ENCODE assay signal across 9 cellular contexts in the genomic region with DNA sequence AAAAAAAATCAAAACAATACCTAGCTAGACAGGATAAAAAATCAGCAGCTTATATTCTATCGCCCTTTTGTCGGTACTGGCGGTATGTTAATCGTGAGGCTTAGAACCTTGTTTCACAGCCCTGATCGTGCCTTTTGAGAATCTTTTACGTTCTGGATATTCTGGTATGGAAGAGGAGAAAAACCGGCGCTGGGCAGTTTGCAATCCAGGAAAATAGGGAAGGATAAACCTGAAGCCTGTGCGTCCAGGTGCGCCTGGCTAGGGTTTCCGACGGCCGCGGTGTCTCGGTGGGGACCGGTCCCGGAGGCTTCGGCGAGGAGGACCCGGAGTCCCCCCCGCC. TPM values are rescaled to one million over a fixed set of nuclear protein-coding genes. Genes with fewer than 3 reads are reported as not detected.
DNase-seq lines count a peak whose midpoint lies in the region; ATAC-seq lines count a peak whose summit lies in the region.
"Had no signal": no experiment of that assay in that cellular context is flagged by ENCODE, and none has a peak within 500 bp of the region (broad histone marks: within the 10 kb centered on the region; RNA-seq: fewer than 3 reads in every experiment).

No MANE protein-coding gene starts in this region.

- H3K27me3 Mint-ChIP-seq in activated T-helper 17 cell treated with anti-CD3 and anti-CD28 coated beads, Interleukin-2, amount 50 U/mL, for 72 hours, result peaks cover 46% of the 10 kb centered on the region
- H3K27me3 Mint-ChIP-seq in stimulated activated memory B cell treated with anti-CD40 and anti-IgM and Interleukin-4, amounts not matched to agents 10 μg/mL and 1 μg/mL and 100 μg/mL, for 72 hours, result peaks cover 86% of the 10 kb centered on the region

- DNase-seq in NCI-H748 (lab: John Stamatoyannopoulos, UW; ENCODE audit: unreplicated experiment) (peak; percentile 64), NCI-H748 treated with DMSO at 0.1 percent for 48 hours (lab: John Stamatoyannopoulos, UW) (no peak), GF-D8 (lab: John Stamatoyannopoulos, UW) (no peak), left colon (no peak), NCI-H2196 treated with DMSO at 0.1 percent for 48 hours (lab: John Stamatoyannopoulos, UW; ENCODE audit: unreplicated experiment) (no peak)

- no peaks in the 10 kb centered on the region for H3K36me3 Mint-ChIP-seq in activated T-helper 17 cell treated with anti-CD3 and anti-CD28 coated beads, Interleukin-2, amount 50 U/mL, for 72 hours (ENCODE audit: low read depth)
- no peaks in the 10 kb centered on the region for H3K36me3 Mint-ChIP-seq in stimulated activated memory B cell treated with anti-CD40 and anti-IgM and Interleukin-4, amounts not matched to agents 10 μg/mL and 1 μg/mL and 100 μg/mL, for 72 hours

- no peak overlapping the region for H3K9ac ChIP-seq in iPS-20b (ENCODE audit: low read depth, low read length)

- H3K4me1 Mint-ChIP-seq in activated T-helper 17 cell treated with anti-CD3 and anti-CD28 coated beads, Interleukin-2, amount 50 U/mL, for 72 hours, result no peaks in the 10 kb centered on the region
- H3K4me1 Mint-ChIP-seq in stimulated activated memory B cell treated with anti-CD40 and anti-IgM and Interleukin-4, amounts not matched to agents 10 μg/mL and 1 μg/mL and 100 μg/mL, for 72 hours, result peaks cover 5% of the 10 kb centered on the region

- H3K27ac Mint-ChIP-seq in activated T-helper 17 cell treated with anti-CD3 and anti-CD28 coated beads, Interleukin-2, amount 50 U/mL, for 72 hours, result no peak overlapping the region
- H3K27ac Mint-ChIP-seq in stimulated activated memory B cell treated with anti-CD40 and anti-IgM and Interleukin-4, amounts not matched to agents 10 μg/mL and 1 μg/mL and 100 μg/mL, for 72 hours, result no peak overlapping the region

- no peak overlapping the region for H3K27ac ChIP-seq in iPS-20b (ENCODE audit: low read length)
- H3K27ac ChIP-seq: C4-2B had no signal

- ATAC-seq in activated T-helper 17 cell treated with anti-CD3 and anti-CD28 coated beads, Interleukin-2, amount 50 U/mL, for 72 hours (replicated peaks), result no peak
- no peak for ATAC-seq in stimulated activated memory B cell treated with anti-CD40 and anti-IgM and Interleukin-4, amounts not matched to agents 10 μg/mL and 1 μg/mL and 100 μg/mL, for 72 hours
- ATAC-seq in left colon, result no peak

- H3K4me1 ChIP-seq in iPS-20b (ENCODE audit: insufficient read depth, low read length), result peaks cover 7% of the 10 kb centered on the region; the same call in 1 of the 2 replicates

- peak overlapping the region; percentile 61 for H3K4me3 Mint-ChIP-seq in activated T-helper 17 cell treated with anti-CD3 and anti-CD28 coated beads, Interleukin-2, amount 50 U/mL, for 72 hours
- peak overlapping the region; percentile 5 for H3K4me3 Mint-ChIP-seq in stimulated activated memory B cell treated with anti-CD40 and anti-IgM and Interleukin-4, amounts not matched to agents 10 μg/mL and 1 μg/mL and 100 μg/mL, for 72 hours

- H3K36me3 ChIP-seq in iPS-20b (ENCODE audit: insufficient read depth, low read depth, low read length), result no peaks in the 10 kb centered on the region

- H3K4me3 ChIP-seq in iPS-20b (ENCODE audit: low read length), result peak overlapping the region; percentile 50

- peaks cover 86% of the 10 kb centered on the region for H3K27me3 ChIP-seq in iPS-20b (ENCODE audit: insufficient read depth, low read length)

- no peaks in the 10 kb centered on the region for H3K9me3 ChIP-seq in iPS-20b (ENCODE audit: insufficient read depth, low read depth, low read length)

- intact Hi-C loops in left colon (cut with DNase I, micrococcal nuclease), result no loop called here

- H3K9me3 Mint-ChIP-seq in activated T-helper 17 cell treated with anti-CD3 and anti-CD28 coated beads, Interleukin-2, amount 50 U/mL, for 72 hours, result no peaks in the 10 kb centered on the region
- H3K9me3 Mint-ChIP-seq in stimulated activated memory B cell treated with anti-CD40 and anti-IgM and Interleukin-4, amounts not matched to agents 10 μg/mL and 1 μg/mL and 100 μg/mL, for 72 hours, result no peaks in the 10 kb centered on the region

RNA-seq across cellular contexts. Expression of gene SYPL2, which starts 0.3 kb away (rescaled TPM):
- not detected for total RNA-seq in activated T-helper 17 cell treated with anti-CD3 and anti-CD28 coated beads, Interleukin-2, amount 50 U/mL, for 72 hours
- under 1 TPM; 0.15 to 0.87 TPM for total RNA-seq in left colon

RNA-seq across cellular contexts. Expression of gene ATXN7L2, which starts 17.6 kb away (rescaled TPM):
- total RNA-seq in activated T-helper 17 cell treated with anti-CD3 and anti-CD28 coated beads, Interleukin-2, amount 50 U/mL, for 72 hours, result 10 to 100 TPM; 14.5 to 15.3 TPM
- total RNA-seq in left colon, result 1 to 10 TPM; 1.8 to 1.9 TPM

RNA-seq across cellular contexts. Expression of gene CYB561D1, which starts 27.8 kb away (rescaled TPM):
- 10 to 100 TPM in 1 of 2 donors, 1 to 10 TPM in 1; 7.6 to 19.2 TPM for total RNA-seq in activated T-helper 17 cell treated with anti-CD3 and anti-CD28 coated beads, Interleukin-2, amount 50 U/mL, for 72 hours
- total RNA-seq in left colon, result 10 to 100 TPM; 10.0 to 18.7 TPM

RNA-seq across cellular contexts. Expression of gene PSMA5, which starts 39.8 kb away (rescaled TPM):
- total RNA-seq in activated T-helper 17 cell treated with anti-CD3 and anti-CD28 coated beads, Interleukin-2, amount 50 U/mL, for 72 hours, result 100 to 1,000 TPM; 106 to 198 TPM
- total RNA-seq in left colon, result 10 to 100 TPM; 76.3 to 92.1 TPM

RNA-seq across cellular contexts. Expression of gene AMIGO1, which starts 43.5 kb away (rescaled TPM):
- 1 to 10 TPM; 1.1 to 1.2 TPM for total RNA-seq in activated T-helper 17 cell treated with anti-CD3 and anti-CD28 coated beads, Interleukin-2, amount 50 U/mL, for 72 hours
- 1 to 10 TPM; 3.8 to 5.6 TPM for total RNA-seq in left colon

Comparison
In these comparisons a context has a peak if more than half of its experiments do, and no peak if none do; other contexts are left out.
1. RNA of gene ATXN7L2, which starts 17.6 kb away (total RNA-seq): 14.5 to 15.3 TPM in activated T-helper 17 cell treated with anti-CD3 and anti-CD28 coated beads, Interleukin-2, amount 50 U/mL, for 72 hours; 1.8 to 1.9 TPM in left colon; every median in the first group is over 4 times any median in the second.